ENCODE assay signal across 1 cellular context in the genomic region with DNA sequence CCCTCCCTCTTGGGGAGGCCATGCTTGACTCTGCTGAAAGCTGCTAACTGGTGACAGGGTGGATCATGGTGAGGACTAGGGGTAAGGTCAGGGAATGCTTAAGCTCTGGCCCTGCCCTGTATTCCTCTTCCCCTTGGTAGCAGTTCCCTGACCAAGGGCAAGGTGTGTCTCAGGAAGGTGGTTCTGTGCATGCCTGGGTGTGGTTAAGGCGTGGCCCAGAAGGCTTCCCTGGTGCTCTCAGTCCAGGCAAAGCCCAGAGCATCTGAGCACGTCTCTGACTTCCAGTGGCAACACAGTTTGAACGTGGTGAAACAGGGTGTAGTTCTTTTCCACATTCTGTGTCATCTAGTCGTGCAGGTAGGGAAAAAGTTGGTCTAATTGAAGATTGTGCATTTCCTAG.
TF ChIP-seq lines count a peak whose summit lies in the region.

No MANE protein-coding gene starts in this region.

TF ChIP-seq in HCT116, 20 proteins besides CTCF, POLR2A, EP300 and RAD21 (continued from another document):
- TF ChIP-seq REST (IDR thresholded peaks at IDR 0.05; ENCODE audit: low read depth) (no peak), ZNF274 (IDR thresholded peaks at IDR 0.05; ENCODE audit: low read depth, low read length) (no peak), ZFX (IDR thresholded peaks at IDR 0.05) (no peak), YY1 (IDR thresholded peaks at IDR 0.05; ENCODE audit: extremely low read depth, insufficient replicate concordance, low read depth, low read length) (no peak), CEBPB (IDR thresholded peaks at IDR 0.05; ENCODE audit: low read depth) (no peak), ZBTB33 (IDR thresholded peaks at IDR 0.05; ENCODE audit: extremely low read depth, insufficient replicate concordance, low read length) (no peak), SP1 (IDR thresholded peaks at IDR 0.05; ENCODE audit: low read depth) (no peak), SRF (IDR thresholded peaks at IDR 0.05; ENCODE audit: low read depth) (no peak), EGR1 (IDR thresholded peaks at IDR 0.05; ENCODE audit: low read depth) (no peak), FOSL1 (IDR thresholded peaks at IDR 0.05; ENCODE audit: low read depth) (no peak), ELF1 (IDR thresholded peaks at IDR 0.05; ENCODE audit: borderline replicate concordance, low read depth) (no peak), SIN3A (IDR thresholded peaks at IDR 0.05; ENCODE audit: low read depth) (no peak), EZH2phosphoT487 (IDR thresholded peaks at IDR 0.05; ENCODE audit: borderline replicate concordance) (no peak), ATF3 (IDR thresholded peaks at IDR 0.05) (no peak), TCF7L2 (IDR thresholded peaks at IDR 0.05; ENCODE audit: borderline replicate concordance, extremely low read depth, insufficient read depth, insufficient read length) (no peak), POLR2AphosphoS5 (IDR thresholded peaks at IDR 0.05; ENCODE audit: low read depth, low read length) (no peak), CBX3 (IDR thresholded peaks at IDR 0.05; ENCODE audit: low read depth) (no peak)
